Comparison of ENCODE assay signal across 12 cellular contexts in the genomic region with DNA sequence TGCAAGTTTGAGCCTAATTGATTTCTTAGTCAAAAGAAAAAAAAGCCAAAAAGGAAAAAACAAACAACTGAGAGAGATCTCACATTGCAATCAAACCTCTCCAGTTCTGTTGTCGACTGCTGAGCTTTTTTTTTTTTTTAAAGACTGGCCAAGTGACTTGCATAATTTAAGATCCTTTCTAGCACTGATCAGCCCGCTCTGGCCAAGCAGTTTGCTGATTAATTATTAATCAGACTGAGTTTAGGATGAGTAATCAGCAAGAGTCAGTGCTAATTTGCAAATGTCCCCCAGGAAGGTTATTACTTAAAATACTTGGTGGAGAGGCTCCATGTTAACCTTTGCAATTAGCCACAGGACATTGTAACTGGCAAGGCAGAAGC. TPM values are rescaled to one million over a fixed set of nuclear protein-coding genes. Genes with fewer than 3 reads are reported as not detected.
DNase-seq lines count a peak whose midpoint lies in the region; ATAC-seq lines count a peak whose summit lies in the region.
"Had no signal": no experiment of that assay in that cellular context is flagged by ENCODE, and none has a peak within 500 bp of the region (broad histone marks: within the 10 kb centered on the region; RNA-seq: fewer than 3 reads in every experiment).

No MANE protein-coding gene starts in this region.

- DNase-seq in left ventricle myocardium superior (no peak), HK-2 (ENCODE audit: unreplicated experiment) (no peak), pons (ENCODE audit: low spot score) (no peak), NOMO-1 treated with DMSO at 0.1 percent for 48 hours (lab: John Stamatoyannopoulos, UW; ENCODE audit: unreplicated experiment) (no peak)
- DNase-seq in activated CD4-positive, alpha-beta T cell treated with anti-CD3 and anti-CD28 coated beads for 4 hours, result no peak
- DNase-seq: activated T-cell treated with anti-CD3 and anti-CD28 coated beads, Interleukin-2, amount 50 U/mL, for 1 hour; naive B cell had no signal

- intact Hi-C loops in left ventricle myocardium superior (cut with micrococcal nuclease), result no loop called here

- peak; percentile 26 for ATAC-seq in GM18499 (IDR thresholded peaks at IDR 0.05; ENCODE audit: insufficient read depth, unreplicated experiment)
- peak; percentile 40 for ATAC-seq in GM21576 (IDR thresholded peaks at IDR 0.05; ENCODE audit: unreplicated experiment)
- peak; percentile 72 for ATAC-seq in HG03460 (IDR thresholded peaks at IDR 0.05; ENCODE audit: unreplicated experiment)
- ATAC-seq in left ventricle myocardium superior, result peak; percentile 33

RNA-seq across cellular contexts. Expression of a gene that starts 39.3 kb away (rescaled TPM):
- not detected for total RNA-seq in left ventricle myocardium superior
- total RNA-seq: endodermal cell, G401 had no signal
